ENCODE assay signal across 1 cellular context in the genomic region with DNA sequence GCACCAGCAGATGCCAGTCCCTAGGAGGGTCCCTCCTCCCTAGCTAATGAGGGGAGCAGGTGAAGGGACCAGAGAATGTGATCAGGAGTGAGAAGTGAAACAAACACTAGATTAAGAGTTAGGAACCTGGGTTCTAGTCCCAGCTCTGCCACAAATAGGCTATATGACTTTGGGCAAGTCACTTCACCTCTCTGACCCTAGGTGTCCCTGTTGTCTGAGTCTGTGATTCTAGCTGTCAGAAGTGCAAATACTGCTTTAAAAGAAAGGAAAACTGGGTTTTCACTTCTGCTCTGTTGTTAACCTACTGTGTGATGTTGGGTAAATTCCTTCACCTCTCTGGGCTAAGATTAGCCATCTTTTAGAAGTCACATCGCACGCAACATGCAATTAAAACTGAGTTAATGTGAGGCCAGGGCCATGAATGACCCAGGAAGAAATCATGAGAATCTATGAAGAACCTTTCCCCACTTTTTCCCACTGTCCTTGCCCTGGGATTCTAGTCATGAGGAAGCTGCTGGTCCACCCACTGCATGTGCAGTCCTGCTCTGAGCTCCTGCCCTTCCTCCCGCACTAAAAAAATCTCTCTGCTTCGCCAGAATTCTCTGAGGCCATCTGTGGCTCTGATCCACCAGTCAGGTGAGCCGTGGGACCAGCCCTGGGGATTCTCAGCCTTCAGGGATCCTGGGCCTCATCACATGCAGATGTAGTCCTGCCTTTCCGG.
TF ChIP-seq lines count a peak whose summit lies in the region.

No MANE protein-coding gene starts in this region.

TF ChIP-seq in HepG2, 621 proteins besides CTCF, POLR2A, EP300 and RAD21 (continued from another document):
- TF ChIP-seq, protein P1, sequence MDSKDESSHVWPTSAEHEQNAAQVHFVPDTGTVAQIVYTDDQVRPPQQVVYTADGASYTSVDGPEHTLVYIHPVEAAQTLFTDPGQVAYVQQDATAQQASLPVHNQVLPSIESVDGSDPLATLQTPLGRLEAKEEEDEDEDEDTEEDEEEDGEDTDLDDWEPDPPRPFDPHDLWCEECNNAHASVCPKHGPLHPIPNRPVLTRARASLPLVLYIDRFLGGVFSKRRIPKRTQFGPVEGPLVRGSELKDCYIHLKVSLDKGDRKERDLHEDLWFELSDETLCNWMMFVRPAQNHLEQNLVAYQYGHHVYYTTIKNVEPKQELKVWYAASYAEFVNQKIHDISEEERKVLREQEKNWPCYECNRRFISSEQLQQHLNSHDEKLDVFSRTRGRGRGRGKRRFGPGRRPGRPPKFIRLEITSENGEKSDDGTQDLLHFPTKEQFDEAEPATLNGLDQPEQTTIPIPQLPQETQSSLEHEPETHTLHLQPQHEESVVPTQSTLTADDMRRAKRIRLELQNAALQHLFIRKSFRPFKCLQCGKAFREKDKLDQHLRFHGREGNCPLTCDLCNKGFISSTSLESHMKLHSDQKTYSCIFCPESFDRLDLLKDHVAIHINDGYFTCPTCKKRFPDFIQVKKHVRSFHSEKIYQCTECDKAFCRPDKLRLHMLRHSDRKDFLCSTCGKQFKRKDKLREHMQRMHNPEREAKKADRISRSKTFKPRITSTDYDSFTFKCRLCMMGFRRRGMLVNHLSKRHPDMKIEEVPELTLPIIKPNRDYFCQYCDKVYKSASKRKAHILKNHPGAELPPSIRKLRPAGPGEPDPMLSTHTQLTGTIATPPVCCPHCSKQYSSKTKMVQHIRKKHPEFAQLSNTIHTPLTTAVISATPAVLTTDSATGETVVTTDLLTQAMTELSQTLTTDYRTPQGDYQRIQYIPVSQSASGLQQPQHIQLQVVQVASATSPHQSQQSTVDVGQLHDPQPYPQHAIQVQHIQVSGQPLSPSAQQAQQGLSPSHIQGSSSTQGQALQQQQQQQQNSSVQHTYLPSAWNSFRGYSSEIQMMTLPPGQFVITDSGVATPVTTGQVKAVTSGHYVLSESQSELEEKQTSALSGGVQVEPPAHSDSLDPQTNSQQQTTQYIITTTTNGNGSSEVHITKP (CRISPR knock-in tag; IDR thresholded peaks at IDR 0.05; ENCODE audit: low read depth) = no peak
